In genomic region chr6:128474933-128475332, GRCh38 we compare ENCODE assay signal across 1 cellular context.
TF ChIP-seq lines count a peak whose summit lies in the region.

No MANE protein-coding gene starts in this region.

TF ChIP-seq in IMR-90, 13 proteins besides CTCF, POLR2A, EP300 and RAD21:
- TF ChIP-seq BHLHE40 (IDR thresholded peaks at IDR 0.05; ENCODE audit: low read depth, low read length) (no peak), RCOR1 (IDR thresholded peaks at IDR 0.05; ENCODE audit: insufficient replicate concordance, low read length) (no peak), NFE2L2 (IDR thresholded peaks at IDR 0.05; ENCODE audit: low read depth, low read length) (no peak), MXI1 (IDR thresholded peaks at IDR 0.05; ENCODE audit: borderline replicate concordance, low read depth, low read length) (no peak), FOS (IDR thresholded peaks at IDR 0.05; ENCODE audit: low read depth, low read length) (no peak)
